ENCODE assay signal across 8 cellular contexts in genomic region chr2:233165895-233166661, GRCh38.
A peak's percentile ranks its signal among the peaks of the same experiment; 100 is the strongest.
DNase-seq lines count a peak whose midpoint lies in the region; ATAC-seq lines count a peak whose summit lies in the region.

No MANE protein-coding gene starts in this region.

- ATAC-seq in GM21576 (IDR thresholded peaks at IDR 0.05; ENCODE audit: unreplicated experiment): no peak

- intact Hi-C loops in posterior cingulate gyrus (cut with DNase I): no loop called here

- in situ Hi-C loops in KBM-7 (cut with MboI; ENCODE audit: low pct_unique_long_range_greater_than_20kb, low sequenced_read_pairs): no loop called here

- peak; percentile 91 for DNase-seq in A172 (ENCODE audit: low spot score)
- peak; percentile 97 for DNase-seq in KBM-7
- DNase-seq in activated gamma-delta T cell treated with Interleukin-2 at 50 U/mL for 16 hours: peak; percentile 50
- peak; percentile 45 for DNase-seq in kidney tubule cell (ENCODE audit: low spot score)
- no peak for DNase-seq in posterior cingulate gyrus
- DNase-seq in NCI-H345 (lab: John Stamatoyannopoulos, UW): no peak
- DNase-seq in HuH-7 (ENCODE audit: low spot score): no peak

Comparison
In these comparisons a context has a peak if more than half of its experiments do, and no peak if none do; other contexts are left out.
1. DNase-seq: peak in A172 (single experiment), KBM-7 (single experiment), activated gamma-delta T cell treated with Interleukin-2 at 50 U/mL for 16 hours (single experiment) and kidney tubule cell (single experiment); none in posterior cingulate gyrus (0 of 10), NCI-H345 (single experiment) and HuH-7 (single experiment).